21 cellular contexts compared by ENCODE assay signal in the genomic region with DNA sequence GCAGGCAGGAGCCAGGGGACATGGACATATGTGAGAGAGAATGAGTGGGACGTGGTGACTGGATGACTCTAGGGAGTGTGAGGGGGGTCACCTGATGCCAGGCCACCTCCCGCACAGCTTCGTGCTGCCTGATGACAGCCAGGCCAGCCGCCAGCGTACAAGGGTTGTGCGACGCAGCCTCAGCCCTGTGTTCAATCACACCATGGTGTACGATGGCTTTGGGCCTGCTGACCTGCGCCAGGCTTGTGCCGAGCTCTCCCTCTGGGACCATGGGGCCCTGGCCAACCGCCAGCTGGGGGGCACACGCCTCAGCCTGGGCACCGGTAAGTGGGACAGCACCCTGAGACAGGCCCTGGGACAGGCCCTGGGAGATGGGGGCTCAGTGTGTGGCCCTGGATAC. TPM values are rescaled to one million over a fixed set of nuclear protein-coding genes. Genes with fewer than 3 reads are reported as not detected.
"Had no signal": no experiment of that assay in that cellular context is flagged by ENCODE, and none has a peak within 500 bp of the region (broad histone marks: within the 10 kb centered on the region; RNA-seq: fewer than 3 reads in every experiment).

No MANE protein-coding gene starts in this region.

- H3K9me3 ChIP-seq: colonic mucosa, left lung, sigmoid colon, spleen, stomach, testis, upper lobe of left lung had no signal

- H3K4me3 ChIP-seq: cardiac muscle cell, colonic mucosa, hepatocyte, left lung, sigmoid colon, spleen, stomach, testis, upper lobe of left lung had no signal

- H3K4me1 Mint-ChIP-seq: activated T-helper 17 cell treated with anti-CD3 and anti-CD28 coated beads, Interleukin-2, amount 50 U/mL, for 72 hours had no signal

- ATAC-seq: activated T-helper 17 cell treated with anti-CD3 and anti-CD28 coated beads, Interleukin-2, amount 50 U/mL, for 72 hours; esophagus mucosa; left lung; natural killer cell treated with Interleukin-12 subunit alpha and Interleukin-12 subunit beta and Interleukin-15 and Interleukin-18, amount 100 ng/mL, for 72 hours; T-helper 17 cell had no signal

- H3K27me3 Mint-ChIP-seq: activated T-helper 17 cell treated with anti-CD3 and anti-CD28 coated beads, Interleukin-2, amount 50 U/mL, for 72 hours; natural killer cell treated with Interleukin-12 subunit alpha and Interleukin-12 subunit beta and Interleukin-15 and Interleukin-18, amount 100 ng/mL, for 72 hours; T-helper 17 cell had no signal

- H3K36me3 Mint-ChIP-seq: natural killer cell treated with Interleukin-12 subunit alpha and Interleukin-12 subunit beta and Interleukin-15 and Interleukin-18, amount 100 ng/mL, for 72 hours had no signal

- DNase-seq: activated CD4-positive, alpha-beta T cell treated with anti-CD3 and anti-CD28 coated beads, Interleukin-2, amount 50 U/mL, for 48 hours; activated naive CD4-positive, alpha-beta T cell treated with anti-CD3 and anti-CD28 coated beads for 36 hours; colonic mucosa; islet precursor cell; mesenchymal stem cell; sigmoid colon; spleen; stimulated activated CD4-positive, alpha-beta T cell treated with anti-CD3 and anti-CD28 coated beads, Interleukin-1b, Interleukin-23, amount 100 ng/mL, for 48 hours; stomach; T-helper 17 cell; testis; WERI-Rb-1 had no signal

- H3K27me3 ChIP-seq: colonic mucosa, hepatocyte, testis, upper lobe of left lung had no signal

- H3K4me3 Mint-ChIP-seq: activated naive CD4-positive, alpha-beta T cell treated with anti-CD3 and anti-CD28 coated beads for 36 hours; activated T-helper 17 cell treated with anti-CD3 and anti-CD28 coated beads, Interleukin-2, amount 50 U/mL, for 72 hours; natural killer cell treated with Interleukin-12 subunit alpha and Interleukin-12 subunit beta and Interleukin-15 and Interleukin-18, amount 100 ng/mL, for 72 hours; T-helper 17 cell had no signal

- H3K27ac Mint-ChIP-seq: activated naive CD4-positive, alpha-beta T cell treated with anti-CD3 and anti-CD28 coated beads for 36 hours; activated T-helper 17 cell treated with anti-CD3 and anti-CD28 coated beads, Interleukin-2, amount 50 U/mL, for 72 hours had no signal

- H3K27ac ChIP-seq: cardiac muscle cell, colonic mucosa, hepatocyte, left lung, sigmoid colon, stomach, testis, upper lobe of left lung, WERI-Rb-1 had no signal

- H3K9me3 Mint-ChIP-seq: activated naive CD4-positive, alpha-beta T cell treated with anti-CD3 and anti-CD28 coated beads for 36 hours; activated T-helper 17 cell treated with anti-CD3 and anti-CD28 coated beads, Interleukin-2, amount 50 U/mL, for 72 hours; natural killer cell treated with Interleukin-12 subunit alpha and Interleukin-12 subunit beta and Interleukin-15 and Interleukin-18, amount 100 ng/mL, for 72 hours had no signal

- H3K36me3 ChIP-seq: cardiac muscle cell, colonic mucosa had no signal

RNA-seq across cellular contexts. Expression of a gene that starts 21.5 kb away (rescaled TPM):
- total RNA-seq: activated naive CD4-positive, alpha-beta T cell treated with anti-CD3 and anti-CD28 coated beads for 36 hours; activated T-helper 17 cell treated with anti-CD3 and anti-CD28 coated beads, Interleukin-2, amount 50 U/mL, for 72 hours; hepatocyte; natural killer cell treated with Interleukin-12 subunit alpha and Interleukin-12 subunit beta and Interleukin-15 and Interleukin-18, amount 100 ng/mL, for 72 hours; T-helper 17 cell had no signal

RNA-seq across cellular contexts. Expression of a gene that starts 30.0 kb away (rescaled TPM):
- total RNA-seq: activated naive CD4-positive, alpha-beta T cell treated with anti-CD3 and anti-CD28 coated beads for 36 hours; activated T-helper 17 cell treated with anti-CD3 and anti-CD28 coated beads, Interleukin-2, amount 50 U/mL, for 72 hours; hepatocyte; natural killer cell treated with Interleukin-12 subunit alpha and Interleukin-12 subunit beta and Interleukin-15 and Interleukin-18, amount 100 ng/mL, for 72 hours; omental fat pad; pulmonary artery endothelial cell; sigmoid colon; spleen; stomach; T-helper 17 cell had no signal
